In the genomic region with DNA sequence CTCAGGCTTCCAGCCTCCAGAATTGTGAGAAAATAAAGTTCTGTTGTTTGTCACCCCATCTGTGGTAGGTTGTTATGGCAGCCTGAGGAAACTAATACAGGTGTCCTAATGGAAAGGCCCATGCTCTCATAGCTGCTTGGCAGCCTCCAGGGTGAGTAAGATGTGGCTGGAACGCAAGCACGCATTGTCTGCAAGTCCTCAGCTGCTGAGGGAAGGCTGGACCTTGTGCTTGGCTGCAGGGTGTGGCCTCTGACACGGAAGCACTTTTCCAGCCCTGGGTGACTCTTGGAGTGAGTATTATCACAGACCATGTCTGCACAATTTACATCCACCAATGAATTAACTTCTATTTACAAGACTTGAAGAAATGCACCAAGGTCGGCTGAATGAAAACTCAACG, we compare ENCODE assay signal across 16 cellular contexts. TPM values are rescaled to one million over a fixed set of nuclear protein-coding genes. Genes with fewer than 3 reads are reported as not detected.
DNase-seq lines count a peak whose midpoint lies in the region; ATAC-seq, FAIRE-seq and TF ChIP-seq lines count a peak whose summit lies in the region.
"Had no signal": no experiment of that assay in that cellular context is flagged by ENCODE, and none has a peak within 500 bp of the region (broad histone marks: within the 10 kb centered on the region; RNA-seq: fewer than 3 reads in every experiment).

No MANE protein-coding gene starts in this region.

- no peaks in the 10 kb centered on the region for H3K9me2 ChIP-seq in hepatocyte (replicated peaks; ENCODE audit: insufficient read depth)

- H4K20me1 ChIP-seq in hepatocyte (ENCODE audit: insufficient read depth, poor library complexity, severe bottlenecking) = no peaks in the 10 kb centered on the region
- H4K20me1 ChIP-seq: BLaER1 had no signal

- H3K9me3 ChIP-seq in hepatocyte (ENCODE audit: low read depth) = no peaks in the 10 kb centered on the region
- H3K9me3 ChIP-seq in small intestine (ENCODE audit: control insufficient read depth, low read depth) = no peaks in the 10 kb centered on the region
- H3K9me3 ChIP-seq: BLaER1, HAP-1, left ventricle myocardium inferior, prostate gland had no signal

- no peak overlapping the region for H2AFZ ChIP-seq in hepatocyte

- TF ChIP-seq CTCF in hepatocyte (IDR thresholded peaks at IDR 0.05; ENCODE audit: poor library complexity) = no peak

- H3K4me3 ChIP-seq in hepatocyte (no peak overlapping the region), small intestine (ENCODE audit: low read depth in 1 of 2, low read length in 2 of 2) (no peak overlapping the region)
- H3K4me3 ChIP-seq: BLaER1, HAP-1, left ventricle myocardium inferior, prostate gland had no signal

- 82% methylated on average over 5 of the region's 5 CpGs for WGBS in hepatocyte (ENCODE audit: low lambda C conversion rate, missing lambda C conversion rate)
- WGBS in small intestine, 3 donors = 49 to 78% (median 56%) methylated on average over 5 of the region's 5 CpGs

- H3K27me3 ChIP-seq in hepatocyte = no peaks in the 10 kb centered on the region
- H3K27me3 ChIP-seq in small intestine (ENCODE audit: control insufficient read depth in 2 of 2, insufficient read depth in 2 of 2, low read length in 2 of 2) = no peaks in the 10 kb centered on the region
- H3K27me3 ChIP-seq: BLaER1 had no signal

- H3K4me1 ChIP-seq in hepatocyte (ENCODE audit: insufficient read depth) (no peaks in the 10 kb centered on the region), small intestine (ENCODE audit: control insufficient read depth in 2 of 2, insufficient read depth in 1 of 2, low read depth in 1 of 2, low read length in 1 of 2) (no peaks in the 10 kb centered on the region)
- H3K4me1 ChIP-seq: BLaER1, HAP-1, left ventricle myocardium inferior, prostate gland had no signal

- no peak for FAIRE-seq in small intestine (lab: Jason Lieb, UNC)
- FAIRE-seq: HTR-8/SVneo had no signal

- H3K36me3 ChIP-seq in hepatocyte (replicated peaks; ENCODE audit: insufficient read depth, low read depth) = no peaks in the 10 kb centered on the region
- H3K36me3 ChIP-seq in small intestine (ENCODE audit: control insufficient read depth in 2 of 2, insufficient read depth in 2 of 2, low read length in 2 of 2) = no peaks in the 10 kb centered on the region
- H3K36me3 ChIP-seq: BLaER1, HAP-1, left ventricle myocardium inferior, prostate gland had no signal

- peak; percentile 14 for DNase-seq in DMS 273 (lab: John Stamatoyannopoulos, UW; ENCODE audit: unreplicated experiment)
- no peak for DNase-seq in DMS 273 treated with DMSO at 0.1 percent for 48 hours (lab: John Stamatoyannopoulos, UW)
- DNase-seq in astrocyte of the hippocampus (ENCODE audit: low read depth, low spot score) = peak; percentile 39
- peak; percentile 35 for DNase-seq in hepatocyte (ENCODE audit: low spot score)
- DNase-seq in small intestine = peak; percentile 86
- DNase-seq in ureter (ENCODE audit: low spot score) = no peak
- no peak for DNase-seq in stimulated activated CD4-positive, alpha-beta T cell treated with anti-CD3 and anti-CD28 coated beads, Interleukin-4, amount 100 ng/mL, for 4 hours

- H3K4me2 ChIP-seq in hepatocyte = no peak overlapping the region
- H3K4me2 ChIP-seq: BLaER1 had no signal

- no peak overlapping the region for H3K27ac ChIP-seq in hepatocyte
- H3K27ac ChIP-seq in small intestine (ENCODE audit: low read depth in 1 of 2, low read length in 1 of 2) = no peak overlapping the region
- H3K27ac ChIP-seq: 22Rv1, BLaER1, left ventricle myocardium inferior, prostate gland had no signal

- H3K79me2 ChIP-seq in hepatocyte = no peaks in the 10 kb centered on the region

- no peak for ATAC-seq in GM18909 (IDR thresholded peaks at IDR 0.05; ENCODE audit: poor library complexity, unreplicated experiment)

RNA-seq across cellular contexts. Expression of gene BARX2, which starts 44.4 kb away (rescaled TPM):
- total RNA-seq in hepatocyte (0.10 TPM in 1 of 2 replicates, not detected in the other), ureter (0.55 TPM)
- polyA plus RNA-seq in hepatocyte (0.77 and 1.0 TPM in 2 replicates), small intestine (10 to 100 TPM; 12.2 to 19.5 (median 18.8) TPM)
- total RNA-seq: cardiac septum, fibroblast of villous mesenchyme, left ventricle myocardium inferior had no signal

Comparison
In these comparisons a context has a peak if more than half of its experiments do, and no peak if none do; other contexts are left out.
1. DNase-seq: peak in DMS 273 (single experiment), astrocyte of the hippocampus (single experiment), hepatocyte (single experiment) and small intestine (single experiment); none in DMS 273 treated with DMSO at 0.1 percent for 48 hours (single experiment), ureter (single experiment) and stimulated activated CD4-positive, alpha-beta T cell treated with anti-CD3 and anti-CD28 coated beads, Interleukin-4, amount 100 ng/mL, for 4 hours (0 of 2).